In genomic region chr7:113087278-113087998, GRCh38 we compare ENCODE assay signal across 8 cellular contexts. TPM values are rescaled to one million over a fixed set of nuclear protein-coding genes. Genes with fewer than 3 reads are reported as not detected.
A peak's percentile ranks its signal among the peaks of the same experiment; 100 is the strongest.
DNase-seq lines count a peak whose midpoint lies in the region; ATAC-seq and TF ChIP-seq lines count a peak whose summit lies in the region.

No MANE protein-coding gene starts in this region.

- H3K27ac ChIP-seq in PC-3 (ENCODE audit: low read length) (no peak overlapping the region), neuronal stem cell (replicated peaks; ENCODE audit: low read length) (no peak overlapping the region)

- H3K23ac ChIP-seq in neuronal stem cell (ENCODE audit: low read depth, low read length, poor library complexity) = no peak overlapping the region

- intact Hi-C loops in PC-3 (cut with micrococcal nuclease) = no loop called here

- H3K36me3 Mint-ChIP-seq in activated T-cell treated with anti-CD3 and anti-CD28 coated beads, Interleukin-2, amount 50 U/mL, for 72 hours (ENCODE audit: insufficient read depth in 2 of 2) = peaks cover 0 to 3% of the 10 kb centered on the region in 2 donors

- H3K4me2 ChIP-seq in PC-3 (ENCODE audit: low read length) = no peak overlapping the region
- no peak overlapping the region for H3K4me2 ChIP-seq in neuronal stem cell (ENCODE audit: insufficient read depth, low read length, poor library complexity, severe bottlenecking)

- POLR2A ChIA-PET in PC-3 (lab: Charles Lee; ENCODE audit: unreplicated experiment) = no interaction called here

- DNase-seq in activated T-cell treated with anti-CD3 and anti-CD28 coated beads, Interleukin-2, amount 50 U/mL, for 72 hours = no peak
- DNase-seq in activated T-cell treated with anti-CD3 and anti-CD28 coated beads, Interleukin-2, amount 50 U/mL, for 1 hour = no peak
- DNase-seq in PC-3 (peak; percentile 16), epithelial cell of esophagus (ENCODE audit: low read depth) (peak; percentile 80), neuronal stem cell (ENCODE audit: low spot score) (no peak)
- no peak for DNase-seq in activated CD8-positive, alpha-beta memory T cell treated with anti-CD3 and anti-CD28 coated beads, Interleukin-2, amount 50 U/mL, for 4 hours
- no peak for DNase-seq in stimulated activated naive CD4-positive, alpha-beta T cell treated with Interleukin-2 at 50 U/mL for 16 hours (lab: John Stamatoyannopoulos, UW)

- no peaks in the 10 kb centered on the region for H3K4me1 ChIP-seq in PC-3 (ENCODE audit: insufficient read depth, low read length)
- peaks cover 13 to 16% of the 10 kb centered on the region in 2 donors for H3K4me1 ChIP-seq in neuronal stem cell (ENCODE audit: control insufficient read depth in 2 of 2, insufficient read depth in 1 of 2, low read depth in 1 of 2, low read length in 2 of 2)

- peaks cover 62% of the 10 kb centered on the region for H3K27me3 Mint-ChIP-seq in activated T-cell treated with anti-CD3 and anti-CD28 coated beads, Interleukin-2, amount 50 U/mL, for 72 hours (ENCODE audit: low read depth)

- peak overlapping the region; percentile 50 to 58 for H3K4me3 Mint-ChIP-seq in activated T-cell treated with anti-CD3 and anti-CD28 coated beads, Interleukin-2, amount 50 U/mL, for 72 hours

- H4K91ac ChIP-seq in neuronal stem cell (ENCODE audit: low read depth, low read length, poor library complexity) = no peak overlapping the region

- no peak overlapping the region for H2BK120ac ChIP-seq in neuronal stem cell (ENCODE audit: low read depth, low read length)

- no peak overlapping the region for H2AK5ac ChIP-seq in neuronal stem cell (ENCODE audit: low read depth, low read length)

- H4K8ac ChIP-seq in neuronal stem cell (ENCODE audit: low read depth, low read length) = no peak overlapping the region

- no peak overlapping the region for H2AFZ ChIP-seq in PC-3 (ENCODE audit: low read length)
- peak overlapping the region; percentile 89 for H2AFZ ChIP-seq in neuronal stem cell (ENCODE audit: low read length)

- ATAC-seq in activated T-cell treated with anti-CD3 and anti-CD28 coated beads, Interleukin-2, amount 50 U/mL, for 72 hours (replicated peaks in 1 of 2) = peak in 1 of 2 donors; percentile 52
- ATAC-seq in PC-3 (0 out of 2 replicates have a peak, but pooled peaks have one; percentile 15), HG03196 (IDR thresholded peaks at IDR 0.05; ENCODE audit: unreplicated experiment) (no peak)

- H3K79me1 ChIP-seq in neuronal stem cell (ENCODE audit: low read depth, low read length) = no peaks in the 10 kb centered on the region

- peaks cover 59% of the 10 kb centered on the region for H3K27me3 ChIP-seq in PC-3 (ENCODE audit: low read length)
- no peaks in the 10 kb centered on the region for H3K27me3 ChIP-seq in neuronal stem cell (ENCODE audit: control insufficient read depth in 3 of 3, insufficient read depth in 3 of 3, low read depth in 1 of 3, low read length in 3 of 3)

- H3F3A ChIP-seq in PC-3 (ENCODE audit: low read length, unreplicated experiment) = no peaks in the 10 kb centered on the region

- H3K4me3 ChIP-seq in PC-3 (ENCODE audit: low read length) (no peak overlapping the region), epithelial cell of esophagus (ENCODE audit: low read length) (peak overlapping the region; percentile 60), neuronal stem cell (ENCODE audit: low read length in 2 of 2) (peak overlapping the region in 1 of 2 donors; percentile 51)

- H4K20me1 ChIP-seq in PC-3 (ENCODE audit: low read length) = no peaks in the 10 kb centered on the region

- H3K9me2 ChIP-seq in PC-3 (replicated peaks; ENCODE audit: low read length) = no peaks in the 10 kb centered on the region

- H3K14ac ChIP-seq in neuronal stem cell (ENCODE audit: low read length) = no peak overlapping the region

- H3K9me3 Mint-ChIP-seq in activated T-cell treated with anti-CD3 and anti-CD28 coated beads, Interleukin-2, amount 50 U/mL, for 72 hours = peaks cover 0 to 2% of the 10 kb centered on the region in 2 donors

- TF ChIP-seq CTCF in PC-3 (conservative IDR thresholded peaks at IDR 0.05; ENCODE audit: low read depth, low read length) = no peak
- no peak for TF ChIP-seq CTCF in epithelial cell of esophagus (IDR thresholded peaks at IDR 0.05; ENCODE audit: insufficient read depth, low read depth, low read length, missing control alignments)

- H2BK12ac ChIP-seq in neuronal stem cell (ENCODE audit: low read length) = no peak overlapping the region

- no peaks in the 10 kb centered on the region for H3K9me3 ChIP-seq in PC-3 (ENCODE audit: low read length)
- no peaks in the 10 kb centered on the region for H3K9me3 ChIP-seq in neuronal stem cell (replicated peaks in 1 of 2; ENCODE audit: control insufficient read depth in 2 of 2, insufficient read depth in 1 of 2, low read depth in 1 of 2, low read length in 2 of 2)

- H3K9ac ChIP-seq in PC-3 (ENCODE audit: low read length) (no peak overlapping the region), neuronal stem cell (ENCODE audit: low read depth, low read length, poor library complexity) (no peak overlapping the region)

- CTCF ChIA-PET in PC-3 (lab: Charles Lee) = no interaction called here

- peaks cover 5% of the 10 kb centered on the region for H3K4me1 Mint-ChIP-seq in activated T-cell treated with anti-CD3 and anti-CD28 coated beads, Interleukin-2, amount 50 U/mL, for 72 hours (ENCODE audit: low read depth)

- H3K27ac Mint-ChIP-seq in activated T-cell treated with anti-CD3 and anti-CD28 coated beads, Interleukin-2, amount 50 U/mL, for 72 hours = no peak overlapping the region

- H3K4ac ChIP-seq in neuronal stem cell (ENCODE audit: low read length) = no peak overlapping the region

- no CpG with 5 or more reads among the region's 12 CpGs for WGBS in neuronal stem cell (ENCODE audit: extremely low coverage in 2 of 2, insufficient read length in 2 of 2, insufficient replicate concordance in 1 of 2), 2 donors

- H2BK15ac ChIP-seq in neuronal stem cell (ENCODE audit: low read length) = no peak overlapping the region

- BruUV-seq in PC-3 (replicated peaks; lab: Mats Ljungman, UMichigan) = no TSS peak

- no peaks in the 10 kb centered on the region for H3K79me2 ChIP-seq in PC-3 (ENCODE audit: low read length)

- no peak overlapping the region for H3K18ac ChIP-seq in neuronal stem cell (ENCODE audit: low read length)

- H3K36me3 ChIP-seq in PC-3 (ENCODE audit: low read depth, low read length) (no peaks in the 10 kb centered on the region), neuronal stem cell (replicated peaks in 1 of 2; ENCODE audit: control insufficient read depth in 2 of 2, insufficient read depth in 2 of 2, low read length in 2 of 2) (no peaks in the 10 kb centered on the region)

- H2BK5ac ChIP-seq in neuronal stem cell (ENCODE audit: low read length) = no peak overlapping the region

RNA-seq across cellular contexts. Expression of gene GPR85, which starts 0.8 kb away (rescaled TPM):
- not detected for total RNA-seq in activated T-cell treated with anti-CD3 and anti-CD28 coated beads, Interleukin-2, amount 50 U/mL, for 72 hours
- total RNA-seq in PC-3 (2014; rRNA removed) = not detected in 2 replicates
- 2.5 TPM for polyA plus RNA-seq in neuronal stem cell (2013, experiment 1 of 2)
- 2.4 TPM for polyA plus RNA-seq in neuronal stem cell (2013, experiment 2 of 2)

RNA-seq across cellular contexts. Expression of gene SMIM30, which starts 30.9 kb away (rescaled TPM):
- total RNA-seq in activated T-cell treated with anti-CD3 and anti-CD28 coated beads, Interleukin-2, amount 50 U/mL, for 72 hours = 10 to 100 TPM; 30.0 to 30.7 TPM
- 28.9 and 29.4 TPM in 2 replicates for total RNA-seq in PC-3 (2014; rRNA removed)
- polyA plus RNA-seq in neuronal stem cell (2013, experiment 1 of 2) = 85.0 TPM
- 87.6 TPM for polyA plus RNA-seq in neuronal stem cell (2013, experiment 2 of 2)

Comparison
In these comparisons a context has a peak if more than half of its experiments do, and no peak if none do; other contexts are left out.
1. DNase-seq: peak in PC-3 (single experiment) and epithelial cell of esophagus (single experiment); none in activated T-cell treated with anti-CD3 and anti-CD28 coated beads, Interleukin-2, amount 50 U/mL, for 72 hours (0 of 2), activated T-cell treated with anti-CD3 and anti-CD28 coated beads, Interleukin-2, amount 50 U/mL, for 1 hour (single experiment), neuronal stem cell (single experiment), activated CD8-positive, alpha-beta memory T cell treated with anti-CD3 and anti-CD28 coated beads, Interleukin-2, amount 50 U/mL, for 4 hours (single experiment) and stimulated activated naive CD4-positive, alpha-beta T cell treated with Interleukin-2 at 50 U/mL for 16 hours (single experiment).